In genomic region chr6:121274896-121275295, GRCh38 we compare ENCODE assay signal across 20 cellular contexts.
"Had no signal": no experiment of that assay in that cellular context is flagged by ENCODE, and none has a peak within 500 bp of the region (broad histone marks: within the 10 kb centered on the region; RNA-seq: fewer than 3 reads in every experiment).

No MANE protein-coding gene starts in this region.

- H3K4me1 Mint-ChIP-seq: naive thymus-derived CD4-positive, alpha-beta T cell; nephron progenitor cell; stimulated activated naive CD8-positive, alpha-beta T cell treated with anti-CD3 and anti-CD28 coated beads, Interleukin-15, amount 100 ng/mL, for 72 hours had no signal

- ATAC-seq: heart left ventricle; naive thymus-derived CD4-positive, alpha-beta T cell; psoas muscle; stimulated activated naive B cell treated with anti-CD40 and anti-IgM and Interleukin-4, amounts not matched to agents 10 μg/mL and 1 μg/mL and 100 μg/mL, for 72 hours; stimulated activated naive CD8-positive, alpha-beta T cell treated with anti-CD3 and anti-CD28 coated beads, Interleukin-15, amount 100 ng/mL, for 72 hours had no signal

- DNase-seq: cortex of kidney; effector memory CD4-positive, alpha-beta T cell; heart left ventricle; hippocampal formation; kidney glomerular epithelial cell; mesendoderm; naive thymus-derived CD4-positive, alpha-beta T cell; nephron progenitor cell; psoas muscle; retina; sigmoid colon; stimulated activated CD4-positive, alpha-beta T cell treated with anti-CD3 and anti-CD28 coated beads, Interleukin-2, amount 100 ng/mL, for 24 hours; stimulated activated CD4-positive, alpha-beta T cell treated with anti-CD3 and anti-CD28 coated beads, Interleukin-4, amount 100 ng/mL, for 4 hours; stimulated activated naive B cell treated with anti-CD40 and anti-IgM and Interleukin-4, amounts not matched to agents 10 μg/mL and 1 μg/mL and 100 μg/mL, for 72 hours; stimulated activated naive CD8-positive, alpha-beta T cell treated with anti-CD3 and anti-CD28 coated beads, Interleukin-15, amount 100 ng/mL, for 72 hours; trophoblast cell had no signal

- H3K4me3 ChIP-seq: esophagus muscularis mucosa, heart left ventricle, psoas muscle, sigmoid colon, skin epidermis, thoracic aorta had no signal

- H3K27ac Mint-ChIP-seq: naive thymus-derived CD4-positive, alpha-beta T cell; nephron progenitor cell; stimulated activated naive B cell treated with anti-CD40 and anti-IgM and Interleukin-4, amounts not matched to agents 10 μg/mL and 1 μg/mL and 100 μg/mL, for 72 hours had no signal

- H3K4me3 Mint-ChIP-seq: naive thymus-derived CD4-positive, alpha-beta T cell; nephron progenitor cell; stimulated activated naive B cell treated with anti-CD40 and anti-IgM and Interleukin-4, amounts not matched to agents 10 μg/mL and 1 μg/mL and 100 μg/mL, for 72 hours; stimulated activated naive CD8-positive, alpha-beta T cell treated with anti-CD3 and anti-CD28 coated beads, Interleukin-15, amount 100 ng/mL, for 72 hours had no signal

- H3K27me3 Mint-ChIP-seq: naive thymus-derived CD4-positive, alpha-beta T cell; stimulated activated naive B cell treated with anti-CD40 and anti-IgM and Interleukin-4, amounts not matched to agents 10 μg/mL and 1 μg/mL and 100 μg/mL, for 72 hours; stimulated activated naive CD8-positive, alpha-beta T cell treated with anti-CD3 and anti-CD28 coated beads, Interleukin-15, amount 100 ng/mL, for 72 hours had no signal

- H3K9me3 ChIP-seq: esophagus muscularis mucosa, neutrophil, psoas muscle, sigmoid colon, thoracic aorta had no signal
